10 cellular contexts compared by ENCODE assay signal in the genomic region with DNA sequence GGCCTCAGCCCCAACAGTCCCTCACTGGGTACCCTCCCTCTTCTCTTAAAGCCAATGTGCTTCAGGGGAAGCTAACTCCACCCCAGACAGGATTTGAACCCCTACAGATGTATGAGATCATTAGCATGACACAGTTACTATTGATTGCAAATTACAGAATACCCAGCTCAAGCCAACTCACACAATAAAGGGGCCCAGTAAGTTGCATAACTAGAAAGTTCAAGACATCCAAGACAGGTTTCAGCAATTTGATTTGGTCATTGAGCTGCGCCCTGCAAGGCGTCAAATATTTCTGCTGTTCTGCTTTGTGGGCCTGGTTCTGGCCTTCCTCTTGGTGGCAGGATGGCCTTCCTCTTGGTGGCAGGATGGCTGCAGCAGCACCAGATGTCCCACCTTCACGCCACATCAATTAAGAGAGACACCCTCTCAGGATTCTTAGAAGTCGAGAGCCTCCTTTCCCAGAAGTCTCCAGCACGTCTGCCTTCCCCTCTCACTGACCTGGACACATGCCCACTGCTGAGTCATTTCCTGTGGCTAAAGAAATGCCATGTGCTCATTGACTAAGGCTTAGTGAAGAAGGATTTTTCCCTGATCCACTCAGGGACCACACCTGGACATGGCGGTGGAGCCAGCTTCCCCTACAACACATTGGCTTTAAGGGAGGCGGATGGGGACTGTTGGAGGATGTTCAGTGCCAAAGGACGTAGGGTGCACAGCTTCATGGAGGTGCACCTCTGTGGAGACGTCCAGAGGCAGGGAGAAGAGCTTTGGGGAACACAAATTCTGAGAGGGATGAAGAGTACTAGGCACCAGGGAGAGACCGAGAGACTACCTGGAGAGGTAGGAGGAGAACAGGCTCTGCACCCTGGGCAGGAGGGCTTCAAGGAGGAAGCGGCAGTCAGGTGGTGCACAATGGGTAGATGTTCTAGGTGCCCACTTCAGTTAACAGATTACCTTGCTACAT. TPM values are rescaled to one million over a fixed set of nuclear protein-coding genes. Genes with fewer than 3 reads are reported as not detected.
DNase-seq lines count a peak whose midpoint lies in the region; ATAC-seq, FAIRE-seq and TF ChIP-seq lines count a peak whose summit lies in the region.
"Had no signal": no experiment of that assay in that cellular context is flagged by ENCODE, and none has a peak within 500 bp of the region (broad histone marks: within the 10 kb centered on the region; RNA-seq: fewer than 3 reads in every experiment).

No MANE protein-coding gene starts in this region.

- H3K4me3 ChIP-seq in skeletal muscle cell (ENCODE audit: low read depth, low read length), result no peak overlapping the region
- H3K4me3 ChIP-seq: upper lobe of left lung had no signal

- peak; percentile 87 for FAIRE-seq in H54 (lab: Jason Lieb, UNC)

- ATAC-seq in SK-N-SH treated with all-trans-retinoic acid at 6 μM for 48 hours (peak; percentile 64), foreskin keratinocyte (peak; percentile 76), GM19328 (IDR thresholded peaks at IDR 0.05; ENCODE audit: unreplicated experiment) (no peak), HG03432 (IDR thresholded peaks at IDR 0.05; ENCODE audit: unreplicated experiment) (no peak), HG02970 (IDR thresholded peaks at IDR 0.05; ENCODE audit: low FRiP score, unreplicated experiment) (no peak)

- no peaks in the 10 kb centered on the region for H3K27me3 ChIP-seq in foreskin keratinocyte
- H3K27me3 ChIP-seq: upper lobe of left lung had no signal

- H3K4me1 ChIP-seq in foreskin keratinocyte, result peaks cover 27% of the 10 kb centered on the region

- no peak for TF ChIP-seq POLR2A in H54 (IDR thresholded peaks at IDR 0.05; ENCODE audit: low read depth, low read length)

- peak; percentile 82 for DNase-seq in H54 (ENCODE audit: insufficient read length, low spot score)
- peak; percentile 82 to 90 for DNase-seq in foreskin keratinocyte
- DNase-seq in skeletal muscle cell (ENCODE audit: low read depth), result peak; percentile 80
- no peak for DNase-seq in Kasumi-1 (lab: John Stamatoyannopoulos, UW)

- H3K27ac ChIP-seq in foreskin keratinocyte, result peak overlapping the region; percentile 16
- H3K27ac ChIP-seq: upper lobe of left lung had no signal

- TF ChIP-seq CTCF in foreskin keratinocyte (conservative IDR thresholded peaks at IDR 0.05), result no peak

TF ChIP-seq in SK-N-SH treated with all-trans-retinoic acid at 6 μM for 48 hours, 23 proteins besides CTCF, POLR2A, EP300 and RAD21:
- no peak for TF ChIP-seq ESRRG (CRISPR knock-in tag; IDR thresholded peaks at IDR 0.05)
- no peak for TF ChIP-seq ARNTL (CRISPR knock-in tag; IDR thresholded peaks at IDR 0.05; ENCODE audit: borderline replicate concordance, low read depth)
- peak; percentile 29; the same call in 1 of the 2 replicates for TF ChIP-seq ISL1 (CRISPR knock-in tag; IDR thresholded peaks at IDR 0.05)
- TF ChIP-seq PPARA (CRISPR knock-in tag; IDR thresholded peaks at IDR 0.05; ENCODE audit: borderline replicate concordance), result no peak
- TF ChIP-seq TSHZ2 (CRISPR knock-in tag; IDR thresholded peaks at IDR 0.05), result no peak
- TF ChIP-seq RARB (CRISPR knock-in tag; IDR thresholded peaks at IDR 0.05), result no peak
- peak; percentile 90; the same call in 1 of the 2 replicates for TF ChIP-seq CSDC2 (CRISPR knock-in tag; IDR thresholded peaks at IDR 0.05)
- TF ChIP-seq OSR1 (CRISPR knock-in tag; IDR thresholded peaks at IDR 0.05), result no peak
- no peak for TF ChIP-seq ZNF70 (CRISPR knock-in tag; IDR thresholded peaks at IDR 0.05)
- no peak for TF ChIP-seq ZC3H10 (CRISPR knock-in tag; IDR thresholded peaks at IDR 0.05)
- TF ChIP-seq PATZ1 (CRISPR knock-in tag; IDR thresholded peaks at IDR 0.05; ENCODE audit: borderline replicate concordance), result no peak
- no peak for TF ChIP-seq TCF4 (CRISPR knock-in tag; IDR thresholded peaks at IDR 0.05; ENCODE audit: borderline replicate concordance)
- no peak for TF ChIP-seq GLIS3 (CRISPR knock-in tag; IDR thresholded peaks at IDR 0.05)
- TF ChIP-seq TOX (CRISPR knock-in tag; IDR thresholded peaks at IDR 0.05; ENCODE audit: borderline replicate concordance), result peak; percentile 64; the same call in 1 of the 2 replicates
- TF ChIP-seq, protein P1, sequence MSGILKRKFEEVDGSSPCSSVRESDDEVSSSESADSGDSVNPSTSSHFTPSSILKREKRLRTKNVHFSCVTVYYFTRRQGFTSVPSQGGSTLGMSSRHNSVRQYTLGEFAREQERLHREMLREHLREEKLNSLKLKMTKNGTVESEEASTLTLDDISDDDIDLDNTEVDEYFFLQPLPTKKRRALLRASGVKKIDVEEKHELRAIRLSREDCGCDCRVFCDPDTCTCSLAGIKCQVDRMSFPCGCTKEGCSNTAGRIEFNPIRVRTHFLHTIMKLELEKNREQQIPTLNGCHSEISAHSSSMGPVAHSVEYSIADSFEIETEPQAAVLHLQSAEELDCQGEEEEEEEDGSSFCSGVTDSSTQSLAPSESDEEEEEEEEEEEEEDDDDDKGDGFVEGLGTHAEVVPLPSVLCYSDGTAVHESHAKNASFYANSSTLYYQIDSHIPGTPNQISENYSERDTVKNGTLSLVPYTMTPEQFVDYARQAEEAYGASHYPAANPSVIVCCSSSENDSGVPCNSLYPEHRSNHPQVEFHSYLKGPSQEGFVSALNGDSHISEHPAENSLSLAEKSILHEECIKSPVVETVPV (CRISPR knock-in tag; IDR thresholded peaks at IDR 0.05), result no peak
- TF ChIP-seq ZFP3 (CRISPR knock-in tag; IDR thresholded peaks at IDR 0.05), result peak; percentile 54; the same call in 1 of the 2 replicates
- TF ChIP-seq ZNF8 (CRISPR knock-in tag; IDR thresholded peaks at IDR 0.05), result no peak
- no peak for TF ChIP-seq ZNF565 (CRISPR knock-in tag; conservative IDR thresholded peaks at IDR 0.05; ENCODE audit: low read depth)
- TF ChIP-seq CREB5 (CRISPR knock-in tag; IDR thresholded peaks at IDR 0.05; ENCODE audit: low read depth), result no peak
- TF ChIP-seq SNAI2 (CRISPR knock-in tag; IDR thresholded peaks at IDR 0.05), result no peak

RNA-seq across cellular contexts. Expression of gene DNASE1L3, which starts 49.1 kb away (rescaled TPM):
- total RNA-seq in foreskin keratinocyte, result not detected in 2 replicates
- not detected in 2 replicates for polyA plus RNA-seq in foreskin keratinocyte
- total RNA-seq: T-helper 2 cell treated with Interferon-gamma antibody and Interleukin-4, amounts not matched to agents 100 ng/mL and 5 ng/mL, for 36 hours had no signal

Comparison
In these comparisons a context has a peak if more than half of its experiments do, and no peak if none do; other contexts are left out.
1. DNase-seq: peak in H54 (single experiment), foreskin keratinocyte (2 of 2) and skeletal muscle cell (single experiment); none in Kasumi-1 (0 of 2).
2. ATAC-seq: peak in SK-N-SH treated with all-trans-retinoic acid at 6 μM for 48 hours (single experiment) and foreskin keratinocyte (single experiment); none in GM19328 (single experiment), HG03432 (single experiment) and HG02970 (single experiment).